In genomic region chr19:1812426-1813196, GRCh38 we compare ENCODE assay signal across 8 cellular contexts.
A peak's percentile ranks its signal among the peaks of the same experiment; 100 is the strongest.
DNase-seq lines count a peak whose midpoint lies in the region; ATAC-seq and TF ChIP-seq lines count a peak whose summit lies in the region.

No MANE protein-coding gene starts in this region.

- H3K9ac ChIP-seq in OCI-LY3 (ENCODE audit: low read length) (peak overlapping the region; percentile 72), mucosa of stomach (ENCODE audit: low read length) (peak overlapping the region; percentile 45)

- peak overlapping the region; percentile 61 for H3K27ac ChIP-seq in OCI-LY3 (ENCODE audit: low read length)

- peak overlapping the region; percentile 76 for H3K4me3 ChIP-seq in OCI-LY3 (ENCODE audit: low read length)
- no peak overlapping the region for H3K4me3 ChIP-seq in mucosa of stomach (ENCODE audit: low read length)

- DNase-seq in D341Med (ENCODE audit: low spot score): peak; percentile 96
- DNase-seq in HUDEP-2 (lab: John Stamatoyannopoulos, UW; ENCODE audit: unreplicated experiment in 76 of 76): peak; percentile 89 to 100 (median 99)
- DNase-seq in activated T-cell treated with anti-CD3 and anti-CD28 coated beads for 24 hours (ENCODE audit: low read depth): peak; percentile 71
- DNase-seq in erythroblast (lab: John Stamatoyannopoulos, UW): peak; percentile 96 to 98
- peak; percentile 91 for DNase-seq in stimulated activated CD8-positive, alpha-beta memory T cell treated with anti-CD3 and anti-CD28 coated beads, Interleukin-4, amount 100 ng/mL, for 48 hours

- H3K4me1 ChIP-seq in OCI-LY3 (ENCODE audit: low read length): peaks cover 12% of the 10 kb centered on the region
- peaks cover 20% of the 10 kb centered on the region for H3K4me1 ChIP-seq in mucosa of stomach (ENCODE audit: control insufficient read depth, insufficient read depth, low read length)

- H3K27me3 ChIP-seq in OCI-LY3 (ENCODE audit: low read depth, low read length) (0 out of 2 replicates have a peak, but pooled peaks cover 5% of the 10 kb centered on the region), mucosa of stomach (ENCODE audit: control insufficient read depth, insufficient read depth, low read length) (no peaks in the 10 kb centered on the region)

- H3K36me3 ChIP-seq in OCI-LY3 (replicated peaks; ENCODE audit: low read depth, low read length) (peaks cover 16% of the 10 kb centered on the region), mucosa of stomach (ENCODE audit: control insufficient read depth, insufficient read depth, low read length) (peaks cover 3% of the 10 kb centered on the region)

- peak; percentile 67 for TF ChIP-seq POLR2A in erythroblast (IDR thresholded peaks at IDR 0.05; ENCODE audit: low read length)

- ATAC-seq in GM21381 (IDR thresholded peaks at IDR 0.05; ENCODE audit: unreplicated experiment): peak; percentile 77

- no peaks in the 10 kb centered on the region for H4K20me1 ChIP-seq in OCI-LY3 (ENCODE audit: insufficient read depth, low read length)

- H3K79me2 ChIP-seq in OCI-LY3 (ENCODE audit: low read length): no peaks in the 10 kb centered on the region

- TF ChIP-seq CTCF in OCI-LY3 (IDR thresholded peaks at IDR 0.05; ENCODE audit: low read depth, low read length): peak; percentile 82

- H3K9me3 ChIP-seq in OCI-LY3 (ENCODE audit: insufficient read depth, low read length) (no peaks in the 10 kb centered on the region), mucosa of stomach (ENCODE audit: control insufficient read depth, low read length) (no peaks in the 10 kb centered on the region)

- H2AFZ ChIP-seq in OCI-LY3 (ENCODE audit: low read depth, low read length): peak overlapping the region; percentile 79

- peak overlapping the region; percentile 76 for H3K4me2 ChIP-seq in OCI-LY3 (ENCODE audit: low read length)
